In the genomic region with DNA sequence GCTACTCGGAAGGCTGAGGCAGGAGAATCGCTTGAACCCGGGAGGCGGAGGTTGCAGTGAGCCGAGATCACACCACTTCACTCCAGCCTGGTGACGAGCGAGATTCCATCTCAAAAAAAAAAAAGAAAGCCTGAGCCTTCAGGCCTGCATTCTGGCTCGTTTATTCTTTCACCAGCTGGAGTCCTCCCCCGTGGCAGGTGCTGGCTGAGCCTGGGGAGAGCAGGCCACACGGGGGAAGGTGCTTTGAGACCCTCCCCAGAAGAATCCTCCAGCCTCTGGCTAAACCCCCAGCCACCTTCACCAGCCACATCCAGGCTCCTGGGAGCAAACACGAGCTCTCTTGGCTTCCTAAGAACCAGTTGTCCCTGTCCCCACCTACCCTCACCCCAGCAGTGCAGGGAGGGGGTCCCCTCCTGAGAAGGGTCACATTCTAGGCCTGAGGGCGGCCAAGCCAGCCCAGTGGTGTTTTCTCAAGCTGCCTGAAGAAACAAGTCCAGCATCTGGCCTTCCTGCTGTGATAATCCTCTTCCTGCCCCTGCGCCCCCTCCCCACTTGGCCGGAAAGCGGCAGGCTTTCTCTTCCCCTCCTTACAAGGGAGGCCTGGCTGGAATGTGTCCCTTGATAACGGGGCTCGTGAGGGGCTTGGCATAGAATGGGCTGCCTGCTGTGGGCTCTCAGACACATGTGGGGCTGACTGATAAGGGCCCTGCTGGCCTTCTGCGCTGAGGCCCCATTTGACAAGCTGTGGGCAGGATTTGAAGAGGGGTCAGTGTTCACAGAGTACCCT, we compare ENCODE assay signal across 1 cellular context.
A peak's percentile ranks its signal among the peaks of the same experiment; 100 is the strongest.
TF ChIP-seq lines count a peak whose summit lies in the region.

No MANE protein-coding gene starts in this region.

TF ChIP-seq in K562, 482 proteins besides CTCF, POLR2A, EP300 and RAD21 (continued from another document and continues in another):
- no peak for TF ChIP-seq GTF3C2 (IDR thresholded peaks at IDR 0.05; ENCODE audit: borderline replicate concordance, extremely low read depth, insufficient read length)
- no peak for TF ChIP-seq FIP1L1 (IDR thresholded peaks at IDR 0.05; ENCODE audit: low read depth, low read length, poor library complexity, severe bottlenecking)
- TF ChIP-seq ZNF778 (CRISPR knock-in tag; IDR thresholded peaks at IDR 0.05), result no peak
- TF ChIP-seq XRCC5 (IDR thresholded peaks at IDR 0.05; ENCODE audit: low read depth, low read length), result 0 out of 2 replicates have a peak, but pooled peaks have one; percentile 30
- TF ChIP-seq NFIX (CRISPR knock-in tag; IDR thresholded peaks at IDR 0.05; ENCODE audit: low read depth), result no peak
- TF ChIP-seq ZNF253 (CRISPR knock-in tag; conservative IDR thresholded peaks at IDR 0.05), result no peak
- TF ChIP-seq COPS2 (conservative IDR thresholded peaks at IDR 0.05), result no peak
- TF ChIP-seq HMGN3 (IDR thresholded peaks at IDR 0.05; ENCODE audit: borderline replicate concordance, extremely low read depth, insufficient read length, low read depth, low read length), result peak; percentile 95
- TF ChIP-seq ZNF134 (CRISPR knock-in tag; conservative IDR thresholded peaks at IDR 0.05), result no peak
- TF ChIP-seq POU5F1 (IDR thresholded peaks at IDR 0.05; ENCODE audit: borderline replicate concordance, low read depth, low read length, partially characterized antibody), result no peak
- no peak for TF ChIP-seq ZNF717 (CRISPR knock-in tag; IDR thresholded peaks at IDR 0.05)
- TF ChIP-seq PURB (CRISPR knock-in tag; IDR thresholded peaks at IDR 0.05; ENCODE audit: low read depth), result no peak
- peak; percentile 93 for TF ChIP-seq FOXM1 (IDR thresholded peaks at IDR 0.05; ENCODE audit: low read depth)
- no peak for TF ChIP-seq FOXM1 (CRISPR knock-in tag; IDR thresholded peaks at IDR 0.05; ENCODE audit: low read depth)
- TF ChIP-seq MEIS2 (IDR thresholded peaks at IDR 0.05; ENCODE audit: partially characterized antibody), result peak; percentile 80
- no peak for TF ChIP-seq CHD1 (IDR thresholded peaks at IDR 0.05; ENCODE audit: low read length)
- TF ChIP-seq HLTF (IDR thresholded peaks at IDR 0.05), result peak; percentile 94
- TF ChIP-seq DACH1 (IDR thresholded peaks at IDR 0.05; ENCODE audit: partially characterized antibody), result peak; percentile 69
- no peak for TF ChIP-seq XRCC4 (IDR thresholded peaks at IDR 0.05; ENCODE audit: extremely low read depth, insufficient read depth, insufficient read length)
- TF ChIP-seq, protein P1, sequence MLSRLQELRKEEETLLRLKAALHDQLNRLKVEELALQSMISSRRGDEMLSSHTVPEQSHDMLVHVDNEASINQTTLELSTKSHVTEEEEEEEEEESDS (CRISPR knock-in tag; IDR thresholded peaks at IDR 0.05), result no peak
- peak; percentile 69 to 82 for TF ChIP-seq FOXK2 (conservative IDR thresholded peaks at IDR 0.05 in 1 of 2, IDR thresholded peaks at IDR 0.05 in 1 of 2; ENCODE audit: low read depth in 2 of 2)
- TF ChIP-seq, protein P2, sequence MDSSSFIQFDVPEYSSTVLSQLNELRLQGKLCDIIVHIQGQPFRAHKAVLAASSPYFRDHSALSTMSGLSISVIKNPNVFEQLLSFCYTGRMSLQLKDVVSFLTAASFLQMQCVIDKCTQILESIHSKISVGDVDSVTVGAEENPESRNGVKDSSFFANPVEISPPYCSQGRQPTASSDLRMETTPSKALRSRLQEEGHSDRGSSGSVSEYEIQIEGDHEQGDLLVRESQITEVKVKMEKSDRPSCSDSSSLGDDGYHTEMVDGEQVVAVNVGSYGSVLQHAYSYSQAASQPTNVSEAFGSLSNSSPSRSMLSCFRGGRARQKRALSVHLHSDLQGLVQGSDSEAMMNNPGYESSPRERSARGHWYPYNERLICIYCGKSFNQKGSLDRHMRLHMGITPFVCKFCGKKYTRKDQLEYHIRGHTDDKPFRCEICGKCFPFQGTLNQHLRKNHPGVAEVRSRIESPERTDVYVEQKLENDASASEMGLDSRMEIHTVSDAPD (CRISPR knock-in tag; IDR thresholded peaks at IDR 0.05), result no peak
- peak; percentile 73 for TF ChIP-seq CREM (IDR thresholded peaks at IDR 0.05; ENCODE audit: low read depth)
- peak; percentile 93 for TF ChIP-seq ZNF766 (CRISPR knock-in tag; conservative IDR thresholded peaks at IDR 0.05)
- peak; percentile 64; the same call in 1 of the 2 replicates for TF ChIP-seq HINFP (tag; conservative IDR thresholded peaks at IDR 0.05; ENCODE audit: low read depth)
- TF ChIP-seq TCF7L2 (IDR thresholded peaks at IDR 0.05; ENCODE audit: low read depth, low read length), result no peak
- TF ChIP-seq, protein P3, sequence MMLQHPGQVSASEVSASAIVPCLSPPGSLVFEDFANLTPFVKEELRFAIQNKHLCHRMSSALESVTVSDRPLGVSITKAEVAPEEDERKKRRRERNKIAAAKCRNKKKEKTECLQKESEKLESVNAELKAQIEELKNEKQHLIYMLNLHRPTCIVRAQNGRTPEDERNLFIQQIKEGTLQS (IDR thresholded peaks at IDR 0.05), result peak; percentile 22; the same call in 1 of the 2 replicates
- TF ChIP-seq, protein P3 (CRISPR knock-in tag; conservative IDR thresholded peaks at IDR 0.05), result no peak
- TF ChIP-seq, protein P4, sequence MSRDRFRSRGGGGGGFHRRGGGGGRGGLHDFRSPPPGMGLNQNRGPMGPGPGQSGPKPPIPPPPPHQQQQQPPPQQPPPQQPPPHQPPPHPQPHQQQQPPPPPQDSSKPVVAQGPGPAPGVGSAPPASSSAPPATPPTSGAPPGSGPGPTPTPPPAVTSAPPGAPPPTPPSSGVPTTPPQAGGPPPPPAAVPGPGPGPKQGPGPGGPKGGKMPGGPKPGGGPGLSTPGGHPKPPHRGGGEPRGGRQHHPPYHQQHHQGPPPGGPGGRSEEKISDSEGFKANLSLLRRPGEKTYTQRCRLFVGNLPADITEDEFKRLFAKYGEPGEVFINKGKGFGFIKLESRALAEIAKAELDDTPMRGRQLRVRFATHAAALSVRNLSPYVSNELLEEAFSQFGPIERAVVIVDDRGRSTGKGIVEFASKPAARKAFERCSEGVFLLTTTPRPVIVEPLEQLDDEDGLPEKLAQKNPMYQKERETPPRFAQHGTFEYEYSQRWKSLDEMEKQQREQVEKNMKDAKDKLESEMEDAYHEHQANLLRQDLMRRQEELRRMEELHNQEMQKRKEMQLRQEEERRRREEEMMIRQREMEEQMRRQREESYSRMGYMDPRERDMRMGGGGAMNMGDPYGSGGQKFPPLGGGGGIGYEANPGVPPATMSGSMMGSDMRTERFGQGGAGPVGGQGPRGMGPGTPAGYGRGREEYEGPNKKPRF (IDR thresholded peaks at IDR 0.05; ENCODE audit: low read depth, low read length), result no peak
- TF ChIP-seq STAT5B (CRISPR knock-in tag; IDR thresholded peaks at IDR 0.05), result no peak
- TF ChIP-seq U2AF2 (optimal IDR thresholded peaks at IDR 0.05; ENCODE audit: low read depth, low read length), result no peak
- peak in 1 of 2 experiments; percentile 93; a peak in 2 of 4 replicates for TF ChIP-seq BCLAF1 (IDR thresholded peaks at IDR 0.05; ENCODE audit: borderline replicate concordance in 1 of 2, control insufficient read depth in 1 of 2, low read depth in 2 of 2, low read length in 1 of 2)
- TF ChIP-seq ZNF436 (CRISPR knock-in tag; IDR thresholded peaks at IDR 0.05), result no peak
- no peak for TF ChIP-seq ARID3A (IDR thresholded peaks at IDR 0.05; ENCODE audit: borderline replicate concordance, low read depth, low read length)
- peak; percentile 82 for TF ChIP-seq SMAD3 (CRISPR knock-in tag; conservative IDR thresholded peaks at IDR 0.05)
- no peak for TF ChIP-seq EHMT2 (IDR thresholded peaks at IDR 0.05)
- peak; percentile 61 to 66; a peak in 3 of 4 replicates for TF ChIP-seq NRF1 (conservative IDR thresholded peaks at IDR 0.05 in 1 of 2, IDR thresholded peaks at IDR 0.05 in 1 of 2)
- TF ChIP-seq ARNT (IDR thresholded peaks at IDR 0.05), result peak; percentile 78 to 82; a peak in 3 of 4 replicates
- no peak for TF ChIP-seq IRF1 (CRISPR knock-in tag; IDR thresholded peaks at IDR 0.05; ENCODE audit: borderline replicate concordance)
- TF ChIP-seq SAFB (IDR thresholded peaks at IDR 0.05; ENCODE audit: borderline replicate concordance, low read depth, low read length), result no peak
- no peak for TF ChIP-seq MXD1 (CRISPR knock-in tag; IDR thresholded peaks at IDR 0.05; ENCODE audit: borderline replicate concordance, poor library complexity, severe bottlenecking)
- no peak for TF ChIP-seq MAFG (tag; conservative IDR thresholded peaks at IDR 0.05)
- no peak for TF ChIP-seq NR3C1 (CRISPR knock-in tag; IDR thresholded peaks at IDR 0.05)
- no peak for TF ChIP-seq ZNF830 (CRISPR knock-in tag; IDR thresholded peaks at IDR 0.05)
- no peak for TF ChIP-seq HSF4 (CRISPR knock-in tag; IDR thresholded peaks at IDR 0.05; ENCODE audit: borderline replicate concordance)
- TF ChIP-seq NFRKB (IDR thresholded peaks at IDR 0.05; ENCODE audit: low read depth), result no peak; the same call in 1 of the 2 replicates
- TF ChIP-seq BRD9 (IDR thresholded peaks at IDR 0.05; ENCODE audit: low read depth, partially characterized antibody), result peak; percentile 71
- peak; percentile 65 to 92; a peak in 3 of 4 replicates for TF ChIP-seq RCOR1 (IDR thresholded peaks at IDR 0.05; ENCODE audit: borderline replicate concordance in 1 of 2, low read depth in 2 of 2, low read length in 2 of 2)
- TF ChIP-seq MYNN (IDR thresholded peaks at IDR 0.05), result peak; percentile 96
- TF ChIP-seq MYNN (CRISPR knock-in tag; IDR thresholded peaks at IDR 0.05), result no peak
- no peak for TF ChIP-seq ZNF77 (CRISPR knock-in tag; IDR thresholded peaks at IDR 0.05)
